Comparison of ENCODE assay signal across 35 cellular contexts in the genomic region with DNA sequence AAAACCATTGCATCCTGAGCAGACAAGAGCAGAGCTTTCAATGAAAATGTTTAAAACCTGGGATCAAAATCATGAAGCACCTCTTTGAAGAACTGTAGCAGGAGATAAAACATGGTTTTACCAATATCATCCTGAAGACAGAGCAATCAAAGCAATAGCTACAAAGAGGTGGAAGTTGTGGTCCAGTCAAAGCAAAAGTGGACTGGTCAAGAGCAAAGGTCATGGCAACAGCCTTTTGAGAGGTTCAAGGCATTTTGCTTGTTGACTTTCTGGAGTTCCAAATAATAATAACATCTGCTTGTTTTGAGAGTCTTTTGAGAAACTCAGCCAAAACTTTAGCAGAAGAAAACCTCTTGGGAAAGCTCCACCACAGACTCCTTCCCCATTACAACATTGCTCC.
"Had no signal": no experiment of that assay in that cellular context is flagged by ENCODE, and none has a peak within 500 bp of the region (broad histone marks: within the 10 kb centered on the region; RNA-seq: fewer than 3 reads in every experiment).

No MANE protein-coding gene starts in this region.

- H3K27me3 ChIP-seq: MG63 had no signal

- H3K9me3 ChIP-seq: MG63 had no signal

- DNase-seq: Karpas-422, Kasumi-1, MG63, MM.1S, MV-4-11, NCI-H1048, NCI-H1092, NCI-H1092 treated with DMSO at 0.1 percent for 48 hours, NCI-H1105, NCI-H1105 treated with DMSO at 0.1 percent for 48 hours, NCI-H1417, NCI-H1417 treated with DMSO at 0.1 percent for 48 hours, NCI-H1436, NCI-H1436 treated with DMSO at 0.1 percent for 48 hours, NCI-H146, NCI-H1694, NCI-H1694 treated with DMSO at 0.1 percent for 48 hours, NCI-H187, NCI-H187 treated with DMSO at 0.1 percent for 48 hours, NCI-H1930, NCI-H2029, NCI-H2029 treated with DMSO at 0.1 percent for 48 hours, NCI-H2081, NCI-H2081 treated with DMSO at 0.1 percent for 48 hours, NCI-H2107, NCI-H2171, NCI-H2171 treated with DMSO at 0.1 percent for 48 hours, NCI-H2227 treated with DMSO at 0.1 percent for 48 hours, NCI-H226, NCI-H345, NCI-H446, NCI-H446 treated with DMSO at 0.1 percent for 48 hours, NCI-H510A, NCI-H510A treated with DMSO at 0.1 percent for 48 hours, NCI-H524 had no signal

- H3K4me3 ChIP-seq: MG63 had no signal

- H3K36me3 ChIP-seq: MG63 had no signal
